ENCODE assay signal across 1 cellular context in genomic region chr6:31557443-31558317, GRCh38.
TF ChIP-seq lines count a peak whose summit lies in the region.

No MANE protein-coding gene starts in this region.

TF ChIP-seq in GM12878, 131 proteins besides CTCF, POLR2A, EP300 and RAD21:
- peak; percentile 78; the same call in 1 of the 2 replicates for TF ChIP-seq MLLT1 (IDR thresholded peaks at IDR 0.05)
- TF ChIP-seq ZBTB33 (IDR thresholded peaks at IDR 0.05): peak; percentile 63; the same call in 1 of the 2 replicates
- TF ChIP-seq YY1 (IDR thresholded peaks at IDR 0.05; ENCODE audit: low read depth, low read length): 0 out of 2 replicates have a peak, but pooled peaks have one; percentile 17
- TF ChIP-seq SREBF1 (IDR thresholded peaks at IDR 0.05; ENCODE audit: low read length): no peak
